ENCODE assay signal across 16 cellular contexts in genomic region chr1:37410080-37410479, GRCh38.
DNase-seq lines count a peak whose midpoint lies in the region; ATAC-seq and TF ChIP-seq lines count a peak whose summit lies in the region.
"Had no signal": no experiment of that assay in that cellular context is flagged by ENCODE, and none has a peak within 500 bp of the region (broad histone marks: within the 10 kb centered on the region; RNA-seq: fewer than 3 reads in every experiment).

No MANE protein-coding gene starts in this region.

- no peak overlapping the region for H3K27ac ChIP-seq in Karpas-422 (ENCODE audit: low read length)
- no peak overlapping the region for H3K27ac ChIP-seq in neuronal stem cell (replicated peaks; ENCODE audit: low read length)
- H3K27ac ChIP-seq in psoas muscle = no peak overlapping the region
- H3K27ac ChIP-seq: upper lobe of left lung had no signal

- WGBS in neuronal stem cell (ENCODE audit: extremely low coverage in 2 of 2, insufficient read length in 2 of 2, insufficient replicate concordance in 1 of 2), 2 donors = no CpG with 5 or more reads among the region's 7 CpGs
- WGBS in psoas muscle, 3 donors = 22 to 26% (median 23%) methylated on average over 7 of the region's 7 CpGs

- H3K27me3 ChIP-seq in Karpas-422 (ENCODE audit: low read length) (no peaks in the 10 kb centered on the region), neuronal stem cell (ENCODE audit: control insufficient read depth in 3 of 3, insufficient read depth in 3 of 3, low read depth in 1 of 3, low read length in 3 of 3) (no peaks in the 10 kb centered on the region), psoas muscle (ENCODE audit: insufficient read depth in 3 of 3, low read length in 2 of 3) (peaks cover 0 to 17% (median 3%) of the 10 kb centered on the region in 3 donors)
- H3K27me3 ChIP-seq: upper lobe of left lung had no signal

- H2BK120ac ChIP-seq in neuronal stem cell (ENCODE audit: low read depth, low read length) = no peak overlapping the region

- no peak overlapping the region for H2BK12ac ChIP-seq in neuronal stem cell (ENCODE audit: low read length)

- H3K27me3 Mint-ChIP-seq in activated naive CD8-positive, alpha-beta T cell treated with anti-CD3 and anti-CD28 coated beads for 36 hours = peaks cover 10% of the 10 kb centered on the region

- peaks cover 8% of the 10 kb centered on the region for H3K4me1 ChIP-seq in Karpas-422 (ENCODE audit: low read length)
- peaks cover 0 to 10% of the 10 kb centered on the region in 2 donors for H3K4me1 ChIP-seq in neuronal stem cell (ENCODE audit: control insufficient read depth in 2 of 2, insufficient read depth in 1 of 2, low read depth in 1 of 2, low read length in 2 of 2)
- no peaks in the 10 kb centered on the region for H3K4me1 ChIP-seq in psoas muscle
- H3K4me1 ChIP-seq: upper lobe of left lung had no signal

- H4K91ac ChIP-seq in neuronal stem cell (ENCODE audit: low read depth, low read length, poor library complexity) = no peak overlapping the region

- no peaks in the 10 kb centered on the region for H3K9me3 Mint-ChIP-seq in activated naive CD8-positive, alpha-beta T cell treated with anti-CD3 and anti-CD28 coated beads for 36 hours
- H3K9me3 Mint-ChIP-seq: activated CD4-positive, alpha-beta T cell treated with anti-CD3 and anti-CD28 coated beads, Interleukin-2, amount 10 ng/mL, durations not matched to agents 24 days and 14 days had no signal

- no peak overlapping the region for H3K4me3 ChIP-seq in Karpas-422 (ENCODE audit: low read length)
- no peak overlapping the region for H3K4me3 ChIP-seq in neuronal stem cell (ENCODE audit: low read length in 2 of 2)
- no peak overlapping the region for H3K4me3 ChIP-seq in psoas muscle
- H3K4me3 ChIP-seq: upper lobe of left lung had no signal

- DNase-seq in NCI-H1417 (lab: John Stamatoyannopoulos, UW) (peak in 2 of 3 experiments; percentile 14 to 37), NCI-H1417 treated with DMSO at 0.1 percent for 48 hours (lab: John Stamatoyannopoulos, UW) (no peak), Karpas-422 (peak; percentile 51), neuronal stem cell (ENCODE audit: low spot score) (no peak), RPMI8226 (no peak), psoas muscle (no peak)
- DNase-seq in activated naive CD8-positive, alpha-beta T cell treated with anti-CD3 and anti-CD28 coated beads for 36 hours = peak; percentile 23
- DNase-seq: kidney; NCI-H2029; stimulated activated naive CD4-positive, alpha-beta T cell; upper lobe of left lung had no signal

- no peaks in the 10 kb centered on the region for H3K9me2 ChIP-seq in Karpas-422 (replicated peaks; ENCODE audit: insufficient read depth, low read length)

- no peak overlapping the region for H3K14ac ChIP-seq in neuronal stem cell (ENCODE audit: low read length)

- H3K18ac ChIP-seq in neuronal stem cell (ENCODE audit: low read length) = no peak overlapping the region

- intact Hi-C loops in psoas muscle (cut with DNase I) = no loop called here

- no peaks in the 10 kb centered on the region for H3K79me1 ChIP-seq in neuronal stem cell (ENCODE audit: low read depth, low read length)

- H2BK15ac ChIP-seq in neuronal stem cell (ENCODE audit: low read length) = no peak overlapping the region

- H3K79me2 ChIP-seq in Karpas-422 (ENCODE audit: low read length) = no peaks in the 10 kb centered on the region

- H2AFZ ChIP-seq in Karpas-422 (ENCODE audit: low read length) (no peak overlapping the region), neuronal stem cell (ENCODE audit: low read length) (no peak overlapping the region)

- no peak overlapping the region for H2BK5ac ChIP-seq in neuronal stem cell (ENCODE audit: low read length)

- no peak for ATAC-seq in HG03565 (IDR thresholded peaks at IDR 0.05; ENCODE audit: unreplicated experiment)
- ATAC-seq in psoas muscle = no peak
- ATAC-seq: esophagus mucosa, sciatic nerve had no signal

- H3K4me3 Mint-ChIP-seq in activated naive CD8-positive, alpha-beta T cell treated with anti-CD3 and anti-CD28 coated beads for 36 hours = no peak overlapping the region
- H3K4me3 Mint-ChIP-seq: activated CD4-positive, alpha-beta T cell treated with anti-CD3 and anti-CD28 coated beads, Interleukin-2, amount 10 ng/mL, durations not matched to agents 24 days and 14 days; CD14-positive monocyte had no signal

- no peak for TF ChIP-seq CTCF in psoas muscle (IDR thresholded peaks at IDR 0.05)

- no peaks in the 10 kb centered on the region for H4K20me1 ChIP-seq in Karpas-422 (ENCODE audit: insufficient read depth, low read depth, low read length)

- no peaks in the 10 kb centered on the region for H3K36me3 ChIP-seq in Karpas-422 (ENCODE audit: insufficient read depth, low read length)
- no peaks in the 10 kb centered on the region for H3K36me3 ChIP-seq in neuronal stem cell (replicated peaks in 1 of 2; ENCODE audit: control insufficient read depth in 2 of 2, insufficient read depth in 2 of 2, low read length in 2 of 2)
- H3K36me3 ChIP-seq in psoas muscle (ENCODE audit: insufficient read depth in 1 of 2, low read depth in 1 of 2) = no peaks in the 10 kb centered on the region
- H3K36me3 ChIP-seq: upper lobe of left lung had no signal

- H2AK5ac ChIP-seq in neuronal stem cell (ENCODE audit: low read depth, low read length) = no peak overlapping the region

- H4K8ac ChIP-seq in neuronal stem cell (ENCODE audit: low read depth, low read length) = no peak overlapping the region

- H3K4ac ChIP-seq in neuronal stem cell (ENCODE audit: low read length) = no peak overlapping the region

- H3K9me3 ChIP-seq in Karpas-422 (ENCODE audit: low read length) (no peaks in the 10 kb centered on the region), neuronal stem cell (replicated peaks in 1 of 2; ENCODE audit: control insufficient read depth in 2 of 2, insufficient read depth in 1 of 2, low read depth in 1 of 2, low read length in 2 of 2) (peaks cover 0 to 1% of the 10 kb centered on the region in 2 donors), psoas muscle (no peaks in the 10 kb centered on the region)
- H3K9me3 ChIP-seq: upper lobe of left lung had no signal

- H3K9ac ChIP-seq in Karpas-422 (ENCODE audit: low read length) (no peak overlapping the region), neuronal stem cell (ENCODE audit: low read depth, low read length, poor library complexity) (no peak overlapping the region)

- H3K4me2 ChIP-seq in Karpas-422 (ENCODE audit: low read depth, low read length, poor library complexity, severe bottlenecking) (no peak overlapping the region), neuronal stem cell (ENCODE audit: insufficient read depth, low read length, poor library complexity, severe bottlenecking) (peak overlapping the region; percentile 19)

- no peaks in the 10 kb centered on the region for H3K36me3 Mint-ChIP-seq in activated naive CD8-positive, alpha-beta T cell treated with anti-CD3 and anti-CD28 coated beads for 36 hours
- H3K36me3 Mint-ChIP-seq: CD14-positive monocyte had no signal

- H3K4me1 Mint-ChIP-seq in activated naive CD8-positive, alpha-beta T cell treated with anti-CD3 and anti-CD28 coated beads for 36 hours = peaks cover 5% of the 10 kb centered on the region
- H3K4me1 Mint-ChIP-seq: activated CD4-positive, alpha-beta T cell treated with anti-CD3 and anti-CD28 coated beads, Interleukin-2, amount 10 ng/mL, durations not matched to agents 24 days and 14 days; CD14-positive monocyte had no signal

- no peak overlapping the region for H3K27ac Mint-ChIP-seq in activated naive CD8-positive, alpha-beta T cell treated with anti-CD3 and anti-CD28 coated beads for 36 hours
- H3K27ac Mint-ChIP-seq: activated CD4-positive, alpha-beta T cell treated with anti-CD3 and anti-CD28 coated beads, Interleukin-2, amount 10 ng/mL, durations not matched to agents 24 days and 14 days had no signal

- no peak overlapping the region for H3K23ac ChIP-seq in neuronal stem cell (ENCODE audit: low read depth, low read length, poor library complexity)

Comparison
In these comparisons a context has a peak if more than half of its experiments do, and no peak if none do; other contexts are left out.
1. DNase-seq: peak in NCI-H1417 (2 of 3), Karpas-422 (single experiment) and activated naive CD8-positive, alpha-beta T cell treated with anti-CD3 and anti-CD28 coated beads for 36 hours (single experiment); none in NCI-H1417 treated with DMSO at 0.1 percent for 48 hours (single experiment), neuronal stem cell (single experiment), RPMI8226 (single experiment) and psoas muscle (0 of 2).